ENCODE assay signal across 8 cellular contexts in the genomic region with DNA sequence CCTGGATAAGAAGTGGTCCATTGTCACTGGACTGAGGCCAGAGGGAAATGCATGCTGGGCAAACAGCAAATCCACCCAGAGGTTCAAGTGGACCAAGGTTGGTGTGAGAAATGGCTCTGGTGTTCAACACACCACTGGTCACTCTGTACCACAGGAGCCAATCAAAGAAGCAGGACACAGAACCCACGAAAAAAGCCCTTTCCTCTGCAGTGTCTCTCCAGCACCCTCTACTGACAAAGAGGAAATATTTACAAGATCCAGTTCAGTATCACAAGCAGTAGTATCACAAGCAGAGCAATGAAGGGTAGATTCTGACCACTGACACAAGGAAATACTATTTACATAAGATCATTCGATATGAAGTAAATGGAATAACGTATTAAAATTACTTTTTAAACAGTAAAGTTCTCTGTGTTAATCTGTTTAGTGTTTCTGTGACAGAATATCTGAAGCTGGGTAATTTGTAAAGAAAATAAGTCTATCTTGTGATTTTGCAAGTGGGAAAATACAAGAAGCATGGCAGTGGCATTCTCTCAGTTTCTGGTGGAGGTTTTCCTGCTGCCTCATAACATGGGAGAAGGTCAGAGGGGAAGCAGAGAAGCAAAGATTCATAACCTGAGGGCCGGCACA.
DNase-seq lines count a peak whose midpoint lies in the region; ATAC-seq and TF ChIP-seq lines count a peak whose summit lies in the region.

No MANE protein-coding gene starts in this region.

- H3F3A ChIP-seq in MM.1S (ENCODE audit: insufficient read depth, low read length) = peaks cover 12% of the 10 kb centered on the region

- no peak overlapping the region for H3K27ac ChIP-seq in MM.1S (ENCODE audit: low read length)
- no peak overlapping the region for H3K27ac ChIP-seq in ascending aorta

- H3K4me3 Mint-ChIP-seq in stimulated activated naive CD8-positive, alpha-beta T cell treated with anti-CD3 and anti-CD28 coated beads, Interleukin-15, amount 100 ng/mL, for 72 hours = no peak overlapping the region
- peak overlapping the region in 7 of 8 donors; percentile 38 to 80 (median 60) for H3K4me3 Mint-ChIP-seq in naive B cell

- intact Hi-C loops in ascending aorta (cut with DNase I) = loop anchor here (1.0 to 10.0 kb wide), 3 partner anchors 194 to 479 kb away; a partner anchor contains a TSS

- peak; percentile 53 for ATAC-seq in stimulated activated naive CD8-positive, alpha-beta T cell treated with anti-CD3 and anti-CD28 coated beads, Interleukin-15, amount 100 ng/mL, for 72 hours
- no peak for ATAC-seq in stimulated activated naive CD8-positive, alpha-beta T cell treated with anti-CD3 and anti-CD28 coated beads, Interleukin-15, Interleukin-2, amounts not matched to agents 100 U/mL and 50 U/mL, for 24 hours
- ATAC-seq in HG02610 (IDR thresholded peaks at IDR 0.05; ENCODE audit: unreplicated experiment) (peak; percentile 39), naive B cell (ENCODE audit: low read depth in 2 of 2) (peak; percentile 25 to 40)

- no peaks in the 10 kb centered on the region for H3K9me3 Mint-ChIP-seq in stimulated activated naive CD8-positive, alpha-beta T cell treated with anti-CD3 and anti-CD28 coated beads, Interleukin-15, amount 100 ng/mL, for 72 hours
- H3K9me3 Mint-ChIP-seq in naive B cell = peaks cover 0 to 8% (median 2%) of the 10 kb centered on the region in 7 donors

- H3K9me2 ChIP-seq in MM.1S (replicated peaks; ENCODE audit: insufficient read depth, low read length) = no peaks in the 10 kb centered on the region

- H3K4me1 ChIP-seq in MM.1S (ENCODE audit: low read length) (peaks cover 47% of the 10 kb centered on the region), ascending aorta (no peaks in the 10 kb centered on the region)

- no peaks in the 10 kb centered on the region for H3K36me3 ChIP-seq in MM.1S (replicated peaks; ENCODE audit: insufficient read depth, low read length)
- H3K36me3 ChIP-seq in ascending aorta = no peaks in the 10 kb centered on the region

- H3K36me3 Mint-ChIP-seq in naive B cell = peaks cover 7 to 8% of the 10 kb centered on the region in 2 donors

- H2AFZ ChIP-seq in MM.1S (ENCODE audit: low read length) = no peak overlapping the region

- H3K4me1 Mint-ChIP-seq in stimulated activated naive CD8-positive, alpha-beta T cell treated with anti-CD3 and anti-CD28 coated beads, Interleukin-15, amount 100 ng/mL, for 72 hours = no peaks in the 10 kb centered on the region
- peaks cover 63 to 81% (median 72%) of the 10 kb centered on the region in 3 donors for H3K4me1 Mint-ChIP-seq in naive B cell

- no peak overlapping the region for H3K4me3 ChIP-seq in MM.1S (ENCODE audit: low read length)
- no peak overlapping the region for H3K4me3 ChIP-seq in ascending aorta

- H3K9ac ChIP-seq in MM.1S (ENCODE audit: low read length) = no peak overlapping the region

- no peaks in the 10 kb centered on the region for H3K27me3 Mint-ChIP-seq in stimulated activated naive CD8-positive, alpha-beta T cell treated with anti-CD3 and anti-CD28 coated beads, Interleukin-15, amount 100 ng/mL, for 72 hours
- H3K27me3 Mint-ChIP-seq in naive B cell = no peaks in the 10 kb centered on the region

- TF ChIP-seq CTCF in MM.1S (IDR thresholded peaks at IDR 0.05; ENCODE audit: low read length) = peak; percentile 88
- peak; percentile 15 to 64 (median 42) for TF ChIP-seq CTCF in ascending aorta (IDR thresholded peaks at IDR 0.05)

- no peak overlapping the region for H3K27ac Mint-ChIP-seq in stimulated activated naive CD8-positive, alpha-beta T cell treated with anti-CD3 and anti-CD28 coated beads, Interleukin-15, amount 100 ng/mL, for 72 hours
- H3K27ac Mint-ChIP-seq in naive B cell = peak overlapping the region; percentile 30 to 93 (median 84)

- peaks cover 18% of the 10 kb centered on the region for H3K27me3 ChIP-seq in MM.1S (replicated peaks; ENCODE audit: insufficient read depth, low read length)
- no peaks in the 10 kb centered on the region for H3K27me3 ChIP-seq in ascending aorta

- H3K4me2 ChIP-seq in MM.1S (ENCODE audit: low read depth, low read length) = peak overlapping the region; percentile 34; the same call in 1 of the 2 replicates

- H3K79me2 ChIP-seq in MM.1S (ENCODE audit: low read length) = no peaks in the 10 kb centered on the region

- no peak for DNase-seq in stimulated activated naive CD8-positive, alpha-beta T cell treated with anti-CD3 and anti-CD28 coated beads, Interleukin-15, amount 100 ng/mL, for 72 hours
- DNase-seq in stimulated activated naive CD8-positive, alpha-beta T cell treated with anti-CD3 and anti-CD28 coated beads, Interleukin-15, Interleukin-2, amounts not matched to agents 100 U/mL and 50 U/mL, for 24 hours = no peak
- DNase-seq in MM.1S (peak; percentile 66), ascending aorta (ENCODE audit: low spot score in 2 of 2) (no peak), naive B cell (peak; percentile 32), NCI-H1048 (lab: John Stamatoyannopoulos, UW) (no peak)
- DNase-seq in activated CD4-positive, CD25-positive, alpha-beta regulatory T cell (lab: John Stamatoyannopoulos, UW) = no peak

- H4K20me1 ChIP-seq in MM.1S (ENCODE audit: insufficient read depth, low read length) = no peaks in the 10 kb centered on the region

- H3K9me3 ChIP-seq in MM.1S (replicated peaks; ENCODE audit: insufficient read depth, low read length) = no peaks in the 10 kb centered on the region
- H3K9me3 ChIP-seq in ascending aorta = no peaks in the 10 kb centered on the region

Comparison
In these comparisons a context has a peak if more than half of its experiments do, and no peak if none do; other contexts are left out.
1. DNase-seq: peak in MM.1S (single experiment) and naive B cell (single experiment); none in stimulated activated naive CD8-positive, alpha-beta T cell treated with anti-CD3 and anti-CD28 coated beads, Interleukin-15, amount 100 ng/mL, for 72 hours (0 of 2), stimulated activated naive CD8-positive, alpha-beta T cell treated with anti-CD3 and anti-CD28 coated beads, Interleukin-15, Interleukin-2, amounts not matched to agents 100 U/mL and 50 U/mL, for 24 hours (single experiment), ascending aorta (0 of 2), NCI-H1048 (single experiment) and activated CD4-positive, CD25-positive, alpha-beta regulatory T cell (0 of 4).
2. H3K27ac Mint-ChIP-seq: peak in naive B cell (6 of 6); none in stimulated activated naive CD8-positive, alpha-beta T cell treated with anti-CD3 and anti-CD28 coated beads, Interleukin-15, amount 100 ng/mL, for 72 hours (0 of 2).
3. H3K4me3 Mint-ChIP-seq: peak in naive B cell (7 of 8); none in stimulated activated naive CD8-positive, alpha-beta T cell treated with anti-CD3 and anti-CD28 coated beads, Interleukin-15, amount 100 ng/mL, for 72 hours (0 of 2).